In genomic region chr21:42535602-42536171, GRCh38 we compare ENCODE assay signal across 12 cellular contexts. TPM values are rescaled to one million over a fixed set of nuclear protein-coding genes. Genes with fewer than 3 reads are reported as not detected.
DNase-seq lines count a peak whose midpoint lies in the region; ATAC-seq and TF ChIP-seq lines count a peak whose summit lies in the region.
"Had no signal": no experiment of that assay in that cellular context is flagged by ENCODE, and none has a peak within 500 bp of the region (broad histone marks: within the 10 kb centered on the region; RNA-seq: fewer than 3 reads in every experiment).

No MANE protein-coding gene starts in this region.

- no peak overlapping the region for H2AFZ ChIP-seq in mammary epithelial cell (ENCODE audit: low read depth, low read length)

- DNase-seq in MCF 10A (ENCODE audit: unreplicated experiment) (peak; percentile 5), mammary epithelial cell (no peak), suprapubic skin (ENCODE audit: low spot score in 2 of 2) (peak; percentile 61 to 67), nucleus accumbens (lab: John Stamatoyannopoulos, UW) (no peak), inferior parietal cortex (ENCODE audit: extremely low spot score) (no peak)
- DNase-seq in activated naive CD8-positive, alpha-beta T cell treated with anti-CD3 and anti-CD28 coated beads, Interleukin-2, amount 50 U/mL, for 24 hours = no peak
- DNase-seq: activated CD4-positive, CD25-positive, alpha-beta regulatory T cell; amygdala had no signal

- H3K27ac Mint-ChIP-seq in MCF 10A (ENCODE audit: low read depth, unreplicated experiment) = no peak overlapping the region
- no peak overlapping the region for H3K27ac Mint-ChIP-seq in activated naive CD8-positive, alpha-beta T cell treated with anti-CD3 and anti-CD28 coated beads, Interleukin-2, amount 50 U/mL, for 24 hours

- TF ChIP-seq CTCF in MCF 10A (IDR thresholded peaks at IDR 0.05; ENCODE audit: unreplicated experiment) (no peak), mammary epithelial cell (conservative IDR thresholded peaks at IDR 0.05 in 1 of 2, IDR thresholded peaks at IDR 0.05 in 1 of 2; ENCODE audit: extremely low read depth in 1 of 2, insufficient read depth in 1 of 2, low read depth in 1 of 2, low read length in 2 of 2) (no peak), suprapubic skin (IDR thresholded peaks at IDR 0.05) (no peak)

- H3K4me1 Mint-ChIP-seq in MCF 10A (ENCODE audit: insufficient read depth, unreplicated experiment) = no peaks in the 10 kb centered on the region
- H3K4me1 Mint-ChIP-seq in activated naive CD8-positive, alpha-beta T cell treated with anti-CD3 and anti-CD28 coated beads, Interleukin-2, amount 50 U/mL, for 24 hours = peaks cover 28% of the 10 kb centered on the region

- TF ChIP-seq POLR2A in suprapubic skin (IDR thresholded peaks at IDR 0.05) = no peak

- no peaks in the 10 kb centered on the region for H3K79me2 ChIP-seq in mammary epithelial cell (ENCODE audit: insufficient read depth, low read length)

- ATAC-seq in HG02943 (IDR thresholded peaks at IDR 0.05; ENCODE audit: low read depth, unreplicated experiment) (peak; percentile 52), HG03039 (IDR thresholded peaks at IDR 0.05; ENCODE audit: unreplicated experiment) (no peak)
- peak; percentile 47 for ATAC-seq in activated naive CD8-positive, alpha-beta T cell treated with anti-CD3 and anti-CD28 coated beads, Interleukin-2, amount 50 U/mL, for 24 hours
- ATAC-seq: A549 had no signal

- in situ Hi-C loops in mammary epithelial cell (cut with MboI; ENCODE audit: low sequenced_read_pairs in 2 of 2) = no loop called here

- H3K4me3 ChIP-seq in mammary epithelial cell (replicated peaks in 1 of 3; ENCODE audit: insufficient read depth in 1 of 3, low read depth in 2 of 3, low read length in 3 of 3) (no peak overlapping the region), suprapubic skin (no peak overlapping the region)
- H3K4me3 ChIP-seq: A549 had no signal

- intact Hi-C loops in MCF 10A (cut with micrococcal nuclease) (no loop called here), mammary epithelial cell (cut with micrococcal nuclease) (no loop called here)

- peaks cover 4% of the 10 kb centered on the region for H3K36me3 Mint-ChIP-seq in MCF 10A (ENCODE audit: insufficient read depth, unreplicated experiment)
- peaks cover 9% of the 10 kb centered on the region for H3K36me3 Mint-ChIP-seq in activated naive CD8-positive, alpha-beta T cell treated with anti-CD3 and anti-CD28 coated beads, Interleukin-2, amount 50 U/mL, for 24 hours (ENCODE audit: low read depth)

- H3K9me3 Mint-ChIP-seq in MCF 10A (ENCODE audit: unreplicated experiment) = no peaks in the 10 kb centered on the region
- H3K9me3 Mint-ChIP-seq in activated naive CD8-positive, alpha-beta T cell treated with anti-CD3 and anti-CD28 coated beads, Interleukin-2, amount 50 U/mL, for 24 hours = no peaks in the 10 kb centered on the region

- H3K27ac ChIP-seq in mammary epithelial cell (ENCODE audit: insufficient read depth, low read depth, low read length) = no peak overlapping the region
- no peak overlapping the region for H3K27ac ChIP-seq in suprapubic skin
- H3K27ac ChIP-seq: A549 had no signal

- H3K4me2 ChIP-seq in mammary epithelial cell (ENCODE audit: insufficient read depth, low read depth, low read length) = no peak overlapping the region
- H3K4me2 ChIP-seq: A549 had no signal

- H3K4me3 Mint-ChIP-seq in MCF 10A (ENCODE audit: unreplicated experiment) = no peak overlapping the region
- no peak overlapping the region for H3K4me3 Mint-ChIP-seq in activated naive CD8-positive, alpha-beta T cell treated with anti-CD3 and anti-CD28 coated beads, Interleukin-2, amount 50 U/mL, for 24 hours

- no peaks in the 10 kb centered on the region for H3K9me3 ChIP-seq in mammary epithelial cell (replicated peaks; ENCODE audit: insufficient read depth, low read length)
- H3K9me3 ChIP-seq in suprapubic skin = no peaks in the 10 kb centered on the region
- H3K9me3 ChIP-seq: A549 had no signal

- H3K27me3 Mint-ChIP-seq in MCF 10A (ENCODE audit: insufficient read depth, unreplicated experiment) = no peaks in the 10 kb centered on the region
- no peaks in the 10 kb centered on the region for H3K27me3 Mint-ChIP-seq in activated naive CD8-positive, alpha-beta T cell treated with anti-CD3 and anti-CD28 coated beads, Interleukin-2, amount 50 U/mL, for 24 hours

- CTCF ChIA-PET in MCF 10A (lab: Yijun Ruan, JAX) = no interaction called here
- CTCF ChIA-PET in mammary epithelial cell (lab: Charles Lee; ENCODE audit: low non-redundant PET) = interaction anchor here (0.5 kb wide), 1 partner anchor 35 kb away, joined by 3 read pairs; no protein-coding TSS in a partner anchor

- BruUV-seq in MCF 10A (replicated peaks; lab: Mats Ljungman, UMichigan) = no TSS peak
- BruUV-seq in mammary epithelial cell (replicated peaks; lab: Mats Ljungman, UMichigan) = no TSS peak

- H3K27me3 ChIP-seq in mammary epithelial cell (ENCODE audit: insufficient read depth, low read length) (no peaks in the 10 kb centered on the region), suprapubic skin (no peaks in the 10 kb centered on the region)

- H3K4me1 ChIP-seq in mammary epithelial cell (ENCODE audit: insufficient read depth, low read length) (no peaks in the 10 kb centered on the region), suprapubic skin (peaks cover 10% of the 10 kb centered on the region)
- H3K4me1 ChIP-seq: A549 had no signal

- H3K9ac ChIP-seq in mammary epithelial cell (ENCODE audit: insufficient read depth, low read length) = no peak overlapping the region

- dilution Hi-C loops in mammary epithelial cell (cut with HindIII; ENCODE audit: low sequenced_read_pairs) = no loop called here

- no peaks in the 10 kb centered on the region for H4K20me1 ChIP-seq in mammary epithelial cell (ENCODE audit: insufficient read depth, low read length)

- WGBS in mammary epithelial cell (ENCODE audit: low coverage, missing lambda C conversion rate) = 84% methylated on average over 11 of the region's 17 CpGs
- 80% methylated on average over 8 of the region's 17 CpGs for WGBS in suprapubic skin

- H3K36me3 ChIP-seq in mammary epithelial cell (ENCODE audit: insufficient read depth, low read length) (no peaks in the 10 kb centered on the region), suprapubic skin (peaks cover 5% of the 10 kb centered on the region)

- no peak for TF ChIP-seq EP300 in suprapubic skin (IDR thresholded peaks at IDR 0.05)

- POLR2A ChIA-PET in MCF 10A (lab: Yijun Ruan, JAX) = interaction anchor here (0.9 to 1.0 kb wide), 2 partner anchors 9 to 252 kb away, joined by 3 to 4 read pairs; no protein-coding TSS in a partner anchor

RNA-seq across cellular contexts. Expression of gene SLC37A1, which starts 22.0 kb away (rescaled TPM):
- total RNA-seq in MCF 10A (2022) (4.9 and 7.6 TPM in 2 replicates), mammary epithelial cell (1 to 10 TPM; 7.7 to 8.7 TPM), suprapubic skin (10 to 100 TPM; 10.2 to 23.1 (median 19.6) TPM)
- polyA plus RNA-seq in mammary epithelial cell = 3.9 TPM
- polyA minus RNA-seq in mammary epithelial cell = 5.0 TPM
- total RNA-seq: myocyte had no signal

RNA-seq across cellular contexts. Expression of gene RSPH1, which starts 39.7 kb away (rescaled TPM):
- 0.51 and 0.52 TPM in 2 replicates for total RNA-seq in MCF 10A (2022)
- under 1 TPM; 0.50 to 0.66 TPM for total RNA-seq in mammary epithelial cell
- 0.35 TPM for polyA plus RNA-seq in mammary epithelial cell
- polyA minus RNA-seq in mammary epithelial cell = not detected
- total RNA-seq in suprapubic skin = 1 to 10 TPM in 3 of 4 donors, under 1 TPM in 1; 0.81 to 3.2 (median 2.0) TPM
- total RNA-seq: myocyte had no signal

Comparison
In these comparisons a context has a peak if more than half of its experiments do, and no peak if none do; other contexts are left out.
1. DNase-seq: peak in MCF 10A (single experiment) and suprapubic skin (2 of 2); none in mammary epithelial cell (single experiment), activated naive CD8-positive, alpha-beta T cell treated with anti-CD3 and anti-CD28 coated beads, Interleukin-2, amount 50 U/mL, for 24 hours (single experiment), nucleus accumbens (0 of 56) and inferior parietal cortex (single experiment).